In genomic region chr5:173328896-173329369, GRCh38 we compare ENCODE assay signal across 8 cellular contexts. TPM values are rescaled to one million over a fixed set of nuclear protein-coding genes. Genes with fewer than 3 reads are reported as not detected.
DNase-seq lines count a peak whose midpoint lies in the region; ATAC-seq and TF ChIP-seq lines count a peak whose summit lies in the region.

No MANE protein-coding gene starts in this region.

- H3K9ac ChIP-seq in NT2/D1 (ENCODE audit: insufficient read length, low read depth), result peak overlapping the region; percentile 72
- H3K9ac ChIP-seq in colonic mucosa (ENCODE audit: low read depth in 2 of 2, low read length in 2 of 2), result no peak overlapping the region

- H3K27ac Mint-ChIP-seq in activated CD8-positive, alpha-beta memory T cell treated with anti-CD3 and anti-CD28 coated beads, Interleukin-2, amount 10 ng/mL, durations not matched to agents 7 days and 5 days, result peak overlapping the region; percentile 88

- no peak overlapping the region for H3K27ac ChIP-seq in colonic mucosa
- no peak overlapping the region for H3K27ac ChIP-seq in muscle layer of duodenum (ENCODE audit: low read length)

- peaks cover 4% of the 10 kb centered on the region; the same call in 1 of the 2 replicates for H3K9me3 ChIP-seq in NT2/D1 (ENCODE audit: insufficient read depth, low read length)
- no peaks in the 10 kb centered on the region for H3K9me3 ChIP-seq in colonic mucosa
- H3K9me3 ChIP-seq in muscle layer of duodenum (ENCODE audit: control insufficient read depth in 1 of 2, low read length in 2 of 2), result no peaks in the 10 kb centered on the region

- H3K9me3 Mint-ChIP-seq in activated CD8-positive, alpha-beta memory T cell treated with anti-CD3 and anti-CD28 coated beads, Interleukin-2, amount 10 ng/mL, durations not matched to agents 7 days and 5 days (ENCODE audit: low read depth), result no peaks in the 10 kb centered on the region

- no peaks in the 10 kb centered on the region for H3K4me1 ChIP-seq in NT2/D1 (ENCODE audit: insufficient read depth, insufficient read length)
- H3K4me1 ChIP-seq in colonic mucosa, result peaks cover 3% of the 10 kb centered on the region
- peaks cover 0 to 38% of the 10 kb centered on the region in 2 donors for H3K4me1 ChIP-seq in muscle layer of duodenum (ENCODE audit: control insufficient read depth in 1 of 2, insufficient read depth in 2 of 2, low read length in 2 of 2)

- peak overlapping the region; percentile 91 for H3K4me3 Mint-ChIP-seq in activated CD8-positive, alpha-beta memory T cell treated with anti-CD3 and anti-CD28 coated beads, Interleukin-2, amount 10 ng/mL, durations not matched to agents 7 days and 5 days

- peaks cover 39% of the 10 kb centered on the region for H3K27me3 ChIP-seq in NT2/D1 (ENCODE audit: insufficient read depth, insufficient read length)
- peaks cover 51% of the 10 kb centered on the region for H3K27me3 ChIP-seq in colonic mucosa
- peaks cover 37% of the 10 kb centered on the region for H3K27me3 ChIP-seq in muscle layer of duodenum (ENCODE audit: low read depth, low read length)

- CTCF ChIA-PET in activated CD8-positive, alpha-beta memory T cell treated with anti-CD3 and anti-CD28 coated beads, Interleukin-2, amount 10 ng/mL, durations not matched to agents 7 days and 5 days (lab: Charles Lee), result interaction anchor here (0.8 to 7.0 kb wide), 3 partner anchors 9 to 35 kb away, joined by 3 to 121 read pairs (median 6); no protein-coding TSS in a partner anchor

- H3K4me1 Mint-ChIP-seq in activated CD8-positive, alpha-beta memory T cell treated with anti-CD3 and anti-CD28 coated beads, Interleukin-2, amount 10 ng/mL, durations not matched to agents 7 days and 5 days, result peaks cover 56% of the 10 kb centered on the region

- H3K4me3 ChIP-seq in NT2/D1 (ENCODE audit: insufficient read length, low read depth) (peak overlapping the region; percentile 60), colonic mucosa (peak overlapping the region; percentile 30), muscle layer of duodenum (ENCODE audit: low read depth in 1 of 2, low read length in 2 of 2) (peak overlapping the region; percentile 45 to 71)

- DNase-seq in activated CD8-positive, alpha-beta memory T cell treated with anti-CD3 and anti-CD28 coated beads, Interleukin-2, amount 10 ng/mL, durations not matched to agents 7 days and 5 days, result peak; percentile 49
- DNase-seq in activated CD8-positive, alpha-beta memory T cell treated with anti-CD3 and anti-CD28 coated beads, Interleukin-2, amount 50 U/mL, for 4 hours, result no peak
- DNase-seq in NT2/D1 (ENCODE audit: low read depth, low spot score) (no peak), colonic mucosa (no peak), GM19238 (ENCODE audit: insufficient read length, low spot score) (no peak)

- peaks cover 59% of the 10 kb centered on the region for H3K27me3 Mint-ChIP-seq in activated CD8-positive, alpha-beta memory T cell treated with anti-CD3 and anti-CD28 coated beads, Interleukin-2, amount 10 ng/mL, durations not matched to agents 7 days and 5 days

- H3K36me3 ChIP-seq in NT2/D1 (ENCODE audit: insufficient read depth, insufficient read length, low read length) (peaks cover 4% of the 10 kb centered on the region), colonic mucosa (no peaks in the 10 kb centered on the region), muscle layer of duodenum (ENCODE audit: control insufficient read depth in 1 of 2, insufficient read depth in 2 of 2, low read length in 2 of 2) (no peaks in the 10 kb centered on the region)

- intact Hi-C loops in colonic mucosa (cut with DNase I), result no loop called here

- ATAC-seq in activated CD8-positive, alpha-beta memory T cell treated with anti-CD3 and anti-CD28 coated beads, Interleukin-2, amount 10 ng/mL, durations not matched to agents 7 days and 5 days, result no peak
- no peak for ATAC-seq in HG02678 (IDR thresholded peaks at IDR 0.05; ENCODE audit: unreplicated experiment)
- ATAC-seq in HG02763 (IDR thresholded peaks at IDR 0.05; ENCODE audit: unreplicated experiment), result no peak

- H3K36me3 Mint-ChIP-seq in activated CD8-positive, alpha-beta memory T cell treated with anti-CD3 and anti-CD28 coated beads, Interleukin-2, amount 10 ng/mL, durations not matched to agents 7 days and 5 days, result peaks cover 21% of the 10 kb centered on the region

- TF ChIP-seq CTCF in colonic mucosa (IDR thresholded peaks at IDR 0.05), result no peak

RNA-seq across cellular contexts. Expression of gene STC2, which starts 0.7 kb away (rescaled TPM):
- total RNA-seq in activated CD8-positive, alpha-beta memory T cell treated with anti-CD3 and anti-CD28 coated beads, Interleukin-2, amount 10 ng/mL, durations not matched to agents 7 days and 5 days, result 10 to 100 TPM in 1 of 2 experiments, 1 to 10 TPM in 1; 6.7 to 13.0 TPM
- total RNA-seq in colonic mucosa, result 1 to 10 TPM; 1.8 to 2.5 TPM
